ENCODE assay signal across 18 cellular contexts in genomic region chr2:119282139-119282965, GRCh38. TPM values are rescaled to one million over a fixed set of nuclear protein-coding genes. Genes with fewer than 3 reads are reported as not detected.
DNase-seq lines count a peak whose midpoint lies in the region; ATAC-seq, FAIRE-seq and TF ChIP-seq lines count a peak whose summit lies in the region.
"Had no signal": no experiment of that assay in that cellular context is flagged by ENCODE, and none has a peak within 500 bp of the region (broad histone marks: within the 10 kb centered on the region; RNA-seq: fewer than 3 reads in every experiment).

No MANE protein-coding gene starts in this region.

- peak overlapping the region; percentile 23; the same call in 1 of the 2 replicates for H2AFZ ChIP-seq in K562 (ENCODE audit: low read depth, low read length)

- no peaks in the 10 kb centered on the region for H3K36me3 ChIP-seq in K562 (ENCODE audit: control insufficient read depth, insufficient read depth, low read length)
- no peaks in the 10 kb centered on the region for H3K36me3 ChIP-seq in naive thymus-derived CD4-positive, alpha-beta T cell (ENCODE audit: control insufficient read depth in 2 of 3, insufficient read depth in 3 of 3, low read length in 3 of 3)

- in situ Hi-C loops in K562 (cut with MboI), result loop anchor here (25.0 kb wide), 2 partner anchors 270 to 395 kb away; no protein-coding TSS in a partner anchor

- TF ChIP-seq RAD21 in K562 (CRISPR knock-in tag; conservative IDR thresholded peaks at IDR 0.05 in 1 of 2, IDR thresholded peaks at IDR 0.05 in 1 of 2), result no peak

- TF ChIP-seq CTCF in K562 (IDR thresholded peaks at IDR 0.05 in 2 of 3, conservative IDR thresholded peaks at IDR 0.05 in 1 of 3; ENCODE audit: insufficient read depth in 2 of 3, low read depth in 1 of 3, low read length in 3 of 3), result no peak

- peak overlapping the region in 1 of 9 donors; percentile 29 for H3K27ac Mint-ChIP-seq in naive thymus-derived CD4-positive, alpha-beta T cell
- H3K27ac Mint-ChIP-seq: activated CD4-positive, alpha-beta memory T cell treated with anti-CD3 and anti-CD28 coated beads for 36 hours; activated naive CD4-positive, alpha-beta T cell treated with anti-CD3 and anti-CD28 coated beads, Interleukin-2, amount 50 U/mL, for 72 hours; natural killer cell treated with Interleukin-12 subunit alpha and Interleukin-12 subunit beta and Interleukin-15 and Interleukin-18, amount 100 ng/mL, for 72 hours; stimulated activated naive CD8-positive, alpha-beta T cell treated with anti-CD3 and anti-CD28 coated beads, Interleukin-15, Interleukin-2, amounts not matched to agents 100 ng/mL and 50 ng/mL, for 24 hours had no signal

- no peaks in the 10 kb centered on the region for H3K9me3 ChIP-seq in right cardiac atrium (ENCODE audit: control insufficient read depth, low read length)
- no peaks in the 10 kb centered on the region for H3K9me3 ChIP-seq in K562 (replicated peaks; ENCODE audit: control insufficient read depth, insufficient read depth, low read depth, low read length)
- no peaks in the 10 kb centered on the region for H3K9me3 ChIP-seq in naive thymus-derived CD4-positive, alpha-beta T cell (ENCODE audit: control insufficient read depth in 2 of 3, low read length in 3 of 3)
- H3K9me3 ChIP-seq: body of pancreas had no signal

- no peaks in the 10 kb centered on the region for H4K20me1 ChIP-seq in K562 (replicated peaks; ENCODE audit: control insufficient read depth, insufficient read depth, low read length)

- TF ChIP-seq EP300 in K562 (IDR thresholded peaks at IDR 0.05; ENCODE audit: low read length), result no peak

- POLR2A ChIA-PET in K562 (lab: Yijun Ruan, JAX), result no interaction called here
- POLR2A ChIA-PET in naive thymus-derived CD4-positive, alpha-beta T cell (lab: Charles Lee), result no interaction called here

- H3K4me3 Mint-ChIP-seq in naive thymus-derived CD4-positive, alpha-beta T cell, result no peak overlapping the region
- H3K4me3 Mint-ChIP-seq: activated CD4-positive, alpha-beta memory T cell treated with anti-CD3 and anti-CD28 coated beads for 36 hours; natural killer cell treated with Interleukin-12 subunit alpha and Interleukin-12 subunit beta and Interleukin-15 and Interleukin-18, amount 100 ng/mL, for 72 hours; stimulated activated naive CD8-positive, alpha-beta T cell treated with anti-CD3 and anti-CD28 coated beads, Interleukin-15, Interleukin-2, amounts not matched to agents 100 ng/mL and 50 ng/mL, for 24 hours had no signal

- DNase-seq in left ventricle myocardium superior, result no peak
- DNase-seq in right cardiac atrium, result no peak
- no peak for DNase-seq in K562 (ENCODE audit: extremely low read depth in 1 of 4, low spot score in 3 of 4)
- DNase-seq in naive thymus-derived CD4-positive, alpha-beta T cell, result no peak
- DNase-seq in NCI-H748 treated with DMSO at 0.1 percent for 48 hours (lab: John Stamatoyannopoulos, UW), result no peak
- DNase-seq in stimulated activated CD4-positive, alpha-beta T cell treated with anti-CD3 and anti-CD28 coated beads, Interleukin-2, amount 100 ng/mL, for 48 hours, result no peak
- DNase-seq: ACHN; activated CD4-positive, alpha-beta memory T cell treated with anti-CD3 and anti-CD28 coated beads for 36 hours; activated T-cell treated with anti-CD3 and anti-CD28 coated beads, Interleukin-2, amount 50 U/mL, for 48 hours; glutamatergic neuron; mesenchymal stem cell; OCI-M1 had no signal

- peaks cover 0 to 13% (median 4%) of the 10 kb centered on the region in 5 donors for H3K36me3 Mint-ChIP-seq in naive thymus-derived CD4-positive, alpha-beta T cell
- H3K36me3 Mint-ChIP-seq: activated CD4-positive, alpha-beta memory T cell treated with anti-CD3 and anti-CD28 coated beads for 36 hours; activated naive CD4-positive, alpha-beta T cell treated with anti-CD3 and anti-CD28 coated beads, Interleukin-2, amount 50 U/mL, for 72 hours; natural killer cell treated with Interleukin-12 subunit alpha and Interleukin-12 subunit beta and Interleukin-15 and Interleukin-18, amount 100 ng/mL, for 72 hours had no signal

- peaks cover 0 to 2% (median 0%) of the 10 kb centered on the region in 7 donors for H3K4me1 Mint-ChIP-seq in naive thymus-derived CD4-positive, alpha-beta T cell

- peak; percentile 16 for ATAC-seq in left ventricle myocardium superior
- ATAC-seq in right cardiac atrium, result no peak
- ATAC-seq in K562, result peak; percentile 66
- ATAC-seq in naive thymus-derived CD4-positive, alpha-beta T cell, result peak; percentile 39
- no peak for ATAC-seq in HG03280 (IDR thresholded peaks at IDR 0.05; ENCODE audit: unreplicated experiment)
- ATAC-seq in esophagus mucosa, result no peak
- ATAC-seq: activated naive CD4-positive, alpha-beta T cell treated with anti-CD3 and anti-CD28 coated beads, Interleukin-2, amount 50 U/mL, for 72 hours; natural killer cell treated with Interleukin-12 subunit alpha and Interleukin-12 subunit beta and Interleukin-15 and Interleukin-18, amount 100 ng/mL, for 72 hours had no signal

- no peaks in the 10 kb centered on the region for H3K9me1 ChIP-seq in K562 (ENCODE audit: control insufficient read depth, insufficient read depth, low read length)

- BruUV-seq in K562 (replicated peaks; lab: Mats Ljungman, UMichigan), result no TSS peak

- no peaks in the 10 kb centered on the region for H3K9me3 Mint-ChIP-seq in naive thymus-derived CD4-positive, alpha-beta T cell
- H3K9me3 Mint-ChIP-seq: activated CD4-positive, alpha-beta memory T cell treated with anti-CD3 and anti-CD28 coated beads for 36 hours; activated naive CD4-positive, alpha-beta T cell treated with anti-CD3 and anti-CD28 coated beads, Interleukin-2, amount 50 U/mL, for 72 hours; natural killer cell treated with Interleukin-12 subunit alpha and Interleukin-12 subunit beta and Interleukin-15 and Interleukin-18, amount 100 ng/mL, for 72 hours; stimulated activated naive CD8-positive, alpha-beta T cell treated with anti-CD3 and anti-CD28 coated beads, Interleukin-15, Interleukin-2, amounts not matched to agents 100 ng/mL and 50 ng/mL, for 24 hours had no signal

- no peaks in the 10 kb centered on the region for H3K4me1 ChIP-seq in right cardiac atrium (ENCODE audit: control insufficient read depth, insufficient read depth, low read length)
- no peaks in the 10 kb centered on the region; a peak in 2 of 5 replicates for H3K4me1 ChIP-seq in K562 (replicated peaks in 1 of 2; ENCODE audit: control insufficient read depth in 2 of 2, insufficient read depth in 2 of 2, low read length in 2 of 2)
- H3K4me1 ChIP-seq in naive thymus-derived CD4-positive, alpha-beta T cell (ENCODE audit: control insufficient read depth in 2 of 2, insufficient read depth in 2 of 2, low read length in 2 of 2), result no peaks in the 10 kb centered on the region

- no peak for TF ChIP-seq POLR2A in K562 (conservative IDR thresholded peaks at IDR 0.05)

- no peaks in the 10 kb centered on the region for H3K27me3 Mint-ChIP-seq in naive thymus-derived CD4-positive, alpha-beta T cell
- H3K27me3 Mint-ChIP-seq: natural killer cell treated with Interleukin-12 subunit alpha and Interleukin-12 subunit beta and Interleukin-15 and Interleukin-18, amount 100 ng/mL, for 72 hours; stimulated activated naive CD8-positive, alpha-beta T cell treated with anti-CD3 and anti-CD28 coated beads, Interleukin-15, Interleukin-2, amounts not matched to agents 100 ng/mL and 50 ng/mL, for 24 hours had no signal

- H3K27ac ChIP-seq in right cardiac atrium (ENCODE audit: low read length) (no peak overlapping the region), K562 (ENCODE audit: extremely low read depth, low read depth, low read length) (no peak overlapping the region)
- no peak overlapping the region for H3K27ac ChIP-seq in naive thymus-derived CD4-positive, alpha-beta T cell (ENCODE audit: low read depth, low read length)

- H3K9ac ChIP-seq in K562 (ENCODE audit: insufficient read depth in 1 of 2, low read depth in 2 of 2, low read length in 2 of 2), result no peak overlapping the region

- H3K27me3 ChIP-seq in right cardiac atrium (ENCODE audit: control insufficient read depth, insufficient read depth), result no peaks in the 10 kb centered on the region
- peaks cover 20 to 45% of the 10 kb centered on the region in 2 experiments; a peak in 4 of 5 replicates for H3K27me3 ChIP-seq in K562 (ENCODE audit: control insufficient read depth in 2 of 2, insufficient read depth in 2 of 2, low read length in 2 of 2)
- H3K27me3 ChIP-seq in naive thymus-derived CD4-positive, alpha-beta T cell (ENCODE audit: control insufficient read depth in 2 of 2, insufficient read depth in 2 of 2, low read length in 2 of 2), result no peaks in the 10 kb centered on the region
- H3K27me3 ChIP-seq: body of pancreas had no signal

- no peak for FAIRE-seq in K562 (lab: Jason Lieb, UNC)

- no peak overlapping the region for H3K4me3 ChIP-seq in right cardiac atrium (ENCODE audit: low read length)
- H3K4me3 ChIP-seq in K562, result no peak overlapping the region
- H3K4me3 ChIP-seq in naive thymus-derived CD4-positive, alpha-beta T cell (ENCODE audit: low read length), result no peak overlapping the region
- H3K4me3 ChIP-seq: body of pancreas had no signal

- CTCF ChIA-PET in K562 (lab: Yijun Ruan, JAX; ENCODE audit: low intra/inter-chr PET ratio), result no interaction called here
- CTCF ChIA-PET in naive thymus-derived CD4-positive, alpha-beta T cell (lab: Charles Lee), result interaction anchor here (0.5 kb wide), 1 partner anchor 21 kb away, joined by 3 read pairs; no protein-coding TSS in a partner anchor

- intact Hi-C loops in left ventricle myocardium superior (cut with micrococcal nuclease) (no loop called here), right cardiac atrium (cut with DNase I) (loop anchor here in 3 of 4 donors (10.0 kb wide), 2 partner anchors 58 to 398 kb away; partner anchors contain the start of gene STEAP3 (in 2 of the 3)), K562 (cut with micrococcal nuclease) (no loop called here)
- intact Hi-C loops in naive thymus-derived CD4-positive, alpha-beta T cell (cut with micrococcal nuclease), result no loop called here

- no peaks in the 10 kb centered on the region for H3K79me2 ChIP-seq in K562 (ENCODE audit: control insufficient read depth, insufficient read depth, low read length)

- peak overlapping the region; percentile 6; the same call in 1 of the 2 replicates for H3K4me2 ChIP-seq in K562 (ENCODE audit: insufficient read depth, low read length)

- WGBS in right cardiac atrium, result 78% methylated on average over 21 of the region's 21 CpGs
- 6% methylated on average over 21 of the region's 21 CpGs for WGBS in K562 (ENCODE audit: insufficient coverage, low coverage, missing lambda C conversion rate)

RNA-seq across cellular contexts. Expression of gene STEAP3, which starts 58.7 kb away (rescaled TPM):
- total RNA-seq in left ventricle myocardium superior (11.8 TPM), right cardiac atrium (10 to 100 TPM in 2 of 4 donors, 1 to 10 TPM in 2; 7.2 to 12.4 (median 10.2) TPM), K562 (2014; rRNA removed) (15.6 and 23.7 TPM in 2 replicates), K562 (2014; rRNA removed; fragmentation: Illumina TruSeq; extraction: Trizol) (8.2 and 9.0 TPM in 2 replicates), K562 (2015; rRNA removed; fragmentation: Illumina TruSeq; extraction: Trizol) (8.5 and 8.6 TPM in 2 replicates), K562 (2021) (29.8 and 31.6 TPM in 2 replicates), esophagus mucosa (11.6 TPM)
- polyA plus RNA-seq in right cardiac atrium (4.8 TPM), K562 (2011; rRNA removed) (7.7 and 11.7 TPM in 2 replicates), K562 (2014; fragmentation: Illumina TruSeq; extraction: Trizol) (18.2 and 22.3 TPM in 2 replicates), K562 (2014; fragmentation: Nextera tagmentation; extraction: Ambion mirVana) (1 to 10 TPM; 1.8 to 3.0 TPM), K562 (2014; rRNA removed) (12.7 and 12.8 TPM in 2 replicates)
- total RNA-seq in K562 (2011; cell fraction: chromatin; rRNA removed; ENCODE audit: low replicate concordance), result 18.0 and 37.0 TPM in 2 replicates
- total RNA-seq in K562 (2011; cell fraction: nucleolus; rRNA removed), result 43.3 and 45.4 TPM in 2 replicates
- 33.7 and 37.0 TPM in 2 replicates for total RNA-seq in K562 (2011; cell fraction: nucleoplasm; rRNA removed)
- 7.0 and 19.8 TPM in 2 replicates for polyA plus RNA-seq in K562 (2011; cell fraction: cytosol; rRNA removed)
- 14.1 and 32.9 TPM in 2 replicates for polyA plus RNA-seq in K562 (2011; cell fraction: nucleus; rRNA removed)
- polyA plus RNA-seq in K562 (2012), result 14.0 and 22.8 TPM in 2 replicates
- 8.4 and 10.0 TPM in 2 replicates for polyA minus RNA-seq in K562 (2011; rRNA and poly(A)+ RNA removed)
- 13.9 and 18.9 TPM in 2 replicates for polyA minus RNA-seq in K562 (2011; cell fraction: cytosol; rRNA and poly(A)+ RNA removed)
- polyA minus RNA-seq in K562 (2011; cell fraction: nucleus; rRNA and poly(A)+ RNA removed), result 8.2 and 11.4 TPM in 2 replicates
- 1 to 10 TPM in 1 of 5 experiments, under 1 TPM in 4; 0.10 to 1.9 (median 0.16) TPM for total RNA-seq in naive thymus-derived CD4-positive, alpha-beta T cell
- not detected for polyA plus RNA-seq in naive thymus-derived CD4-positive, alpha-beta T cell

Comparison
In these comparisons a context has a peak if more than half of its experiments do, and no peak if none do; other contexts are left out.
1. ATAC-seq: peak in left ventricle myocardium superior (single experiment), K562 (single experiment) and naive thymus-derived CD4-positive, alpha-beta T cell (single experiment); none in right cardiac atrium (0 of 2), HG03280 (single experiment) and esophagus mucosa (single experiment).
2. intact Hi-C loops: an anchor here in right cardiac atrium (10.0 kb wide); none called in left ventricle myocardium superior, K562 and naive thymus-derived CD4-positive, alpha-beta T cell.